Comparison of ENCODE assay signal across 8 cellular contexts in the genomic region with DNA sequence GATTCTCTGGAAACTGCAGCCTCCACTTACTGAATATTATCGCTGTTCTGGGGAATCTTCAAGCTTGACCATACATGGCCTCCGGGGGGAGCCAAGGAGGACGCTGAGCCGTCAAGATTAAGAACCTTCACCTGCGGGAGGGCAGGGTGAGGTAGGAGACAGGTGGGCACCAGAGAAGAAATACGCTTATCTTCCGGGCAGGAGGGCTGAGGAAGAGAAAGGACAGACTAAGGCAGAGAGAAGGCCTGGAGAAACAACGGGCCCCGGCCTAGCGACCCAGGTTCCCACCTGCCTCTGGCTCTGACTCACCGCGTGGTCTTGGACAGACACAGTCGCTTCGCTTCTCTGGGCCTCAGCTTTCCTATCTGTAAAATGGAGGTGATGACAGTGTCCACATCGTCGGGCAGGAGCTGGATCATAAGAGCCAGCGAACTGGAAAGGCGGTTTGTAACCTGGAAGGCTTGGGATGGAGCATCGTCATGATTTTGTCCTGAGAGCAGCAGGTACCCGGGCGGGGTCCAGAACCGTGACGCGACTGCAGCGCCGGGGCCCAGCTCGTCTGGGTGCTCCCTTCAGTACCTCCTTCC. TPM values are rescaled to one million over a fixed set of nuclear protein-coding genes. Genes with fewer than 3 reads are reported as not detected.
DNase-seq lines count a peak whose midpoint lies in the region; ATAC-seq and TF ChIP-seq lines count a peak whose summit lies in the region.

No MANE protein-coding gene starts in this region.

- H3K9me3 Mint-ChIP-seq in activated T-cell treated with anti-CD3 and anti-CD28 coated beads, Interleukin-2, amount 50 U/mL, for 24 hours, result no peaks in the 10 kb centered on the region

- no peaks in the 10 kb centered on the region for H3K27me3 ChIP-seq in BLaER1 treated with 17β-estradiol and CSF1 and Interleukin-3, amounts not matched to agents 10 nM and 100 nM
- no peaks in the 10 kb centered on the region for H3K27me3 ChIP-seq in ovary

- no peaks in the 10 kb centered on the region for H3K9me3 ChIP-seq in BLaER1 treated with 17β-estradiol and CSF1 and Interleukin-3, amounts not matched to agents 10 nM and 100 nM (replicated peaks in 1 of 11)
- no peaks in the 10 kb centered on the region for H3K9me3 ChIP-seq in ovary

- 1 to 2% (median 1%) methylated on average over 27 of the region's 27 CpGs for WGBS in ovary, 3 donors

- H3K9ac ChIP-seq in BLaER1 treated with 17β-estradiol and CSF1 and Interleukin-3, amounts not matched to agents 10 nM and 100 nM, result peak overlapping the region; percentile 78 to 92 (median 84)

- TF ChIP-seq CTCF in ovary (IDR thresholded peaks at IDR 0.05), result no peak

- H3K4me3 Mint-ChIP-seq in activated T-cell treated with anti-CD3 and anti-CD28 coated beads, Interleukin-2, amount 50 U/mL, for 24 hours, result peak overlapping the region; percentile 97

- H3K4me1 ChIP-seq in BLaER1 treated with 17β-estradiol and CSF1 and Interleukin-3, amounts not matched to agents 10 nM and 100 nM, result peaks cover 10 to 37% (median 24%) of the 10 kb centered on the region in 10 experiments
- peaks cover 7% of the 10 kb centered on the region for H3K4me1 ChIP-seq in ovary (ENCODE audit: insufficient read depth)

- H3K36me3 ChIP-seq in BLaER1 treated with 17β-estradiol and CSF1 and Interleukin-3, amounts not matched to agents 10 nM and 100 nM, result peaks cover 58 to 76% (median 71%) of the 10 kb centered on the region in 11 experiments
- no peaks in the 10 kb centered on the region for H3K36me3 ChIP-seq in ovary

- H4K20me1 ChIP-seq in BLaER1 treated with 17β-estradiol and CSF1 and Interleukin-3, amounts not matched to agents 10 nM and 100 nM, result peaks cover 0 to 45% (median 12%) of the 10 kb centered on the region in 11 experiments; a peak in 12 of 22 replicates

- intact Hi-C loops in ovary (cut with DNase I), result loop anchor here in 1 of 4 donors (10.0 kb wide), 2 partner anchors 254 to 384 kb away; a partner anchor contains a TSS

- peak; percentile 30 for DNase-seq in NCI-H748 treated with DMSO at 0.1 percent for 48 hours (lab: John Stamatoyannopoulos, UW)
- DNase-seq in activated T-cell treated with anti-CD3 and anti-CD28 coated beads, Interleukin-2, amount 50 U/mL, for 24 hours, result peak; percentile 70
- DNase-seq in fibroblast of peridontal ligament (ENCODE audit: extremely low read depth), result peak; percentile 40
- DNase-seq in ovary, result no peak
- no peak for DNase-seq in DMS153 (lab: John Stamatoyannopoulos, UW)

- H3K4me3 ChIP-seq in BLaER1 treated with 17β-estradiol and CSF1 and Interleukin-3, amounts not matched to agents 10 nM and 100 nM, result peak overlapping the region; percentile 78 to 98 (median 94)
- peak overlapping the region; percentile 97 for H3K4me3 ChIP-seq in ovary

- H3K4me1 Mint-ChIP-seq in activated T-cell treated with anti-CD3 and anti-CD28 coated beads, Interleukin-2, amount 50 U/mL, for 24 hours (ENCODE audit: low read depth), result peaks cover 49% of the 10 kb centered on the region

- peak overlapping the region; percentile 25 to 87 (median 81); a peak in 21 of 22 replicates for H3K27ac ChIP-seq in BLaER1 treated with 17β-estradiol and CSF1 and Interleukin-3, amounts not matched to agents 10 nM and 100 nM
- no peak overlapping the region for H3K27ac ChIP-seq in ovary

- peak; percentile 40 for ATAC-seq in GM18520 (IDR thresholded peaks at IDR 0.05; ENCODE audit: unreplicated experiment)
- peak; percentile 42 for ATAC-seq in HG03066 (IDR thresholded peaks at IDR 0.05; ENCODE audit: low read depth, unreplicated experiment)

- H3K4me2 ChIP-seq in BLaER1 treated with 17β-estradiol and CSF1 and Interleukin-3, amounts not matched to agents 10 nM and 100 nM, result peak overlapping the region; percentile 87 to 98 (median 92)

- no peaks in the 10 kb centered on the region for H3K27me3 Mint-ChIP-seq in activated T-cell treated with anti-CD3 and anti-CD28 coated beads, Interleukin-2, amount 50 U/mL, for 24 hours

- no peak for TF ChIP-seq POLR2A in ovary (IDR thresholded peaks at IDR 0.05)

- peak overlapping the region; percentile 96 for H3K27ac Mint-ChIP-seq in activated T-cell treated with anti-CD3 and anti-CD28 coated beads, Interleukin-2, amount 50 U/mL, for 24 hours

- H3K36me3 Mint-ChIP-seq in activated T-cell treated with anti-CD3 and anti-CD28 coated beads, Interleukin-2, amount 50 U/mL, for 24 hours (ENCODE audit: low read depth), result peaks cover 96% of the 10 kb centered on the region

- TF ChIP-seq EP300 in ovary (IDR thresholded peaks at IDR 0.05), result no peak

RNA-seq across cellular contexts. Expression of a gene that starts 0.7 kb away (rescaled TPM):
- total RNA-seq in ovary, result 10 to 100 TPM; 10.9 to 33.9 (median 24.0) TPM
- polyA plus RNA-seq in ovary, result 1 to 10 TPM; 7.0 to 8.2 TPM

RNA-seq across cellular contexts. Expression of a gene that starts 0.7 kb away (rescaled TPM):
- total RNA-seq in ovary, result 10 to 100 TPM; 14.7 to 45.2 (median 35.0) TPM
- 10 to 100 TPM; 31.5 to 34.4 TPM for polyA plus RNA-seq in ovary

RNA-seq across cellular contexts. Expression of a gene that starts 13.0 kb away (rescaled TPM):
- 10 to 100 TPM; 11.7 to 38.6 (median 25.7) TPM for total RNA-seq in ovary
- polyA plus RNA-seq in ovary, result 10 to 100 TPM; 26.5 to 45.9 TPM

RNA-seq across cellular contexts. Expression of a gene that starts 13.1 kb away (rescaled TPM):
- 10 to 100 TPM; 26.8 to 93.2 (median 39.1) TPM for total RNA-seq in ovary
- polyA plus RNA-seq in ovary, result 10 to 100 TPM; 28.7 to 38.5 TPM

RNA-seq across cellular contexts. Expression of a gene that starts 51.1 kb away (rescaled TPM):
- total RNA-seq in ovary, result 1 to 10 TPM in 3 of 7 donors, under 1 TPM in 4; 0.24 to 1.5 (median 0.91) TPM
- polyA plus RNA-seq in ovary, result under 1 TPM; 0.21 to 0.88 TPM

Comparison
In these comparisons a context has a peak if more than half of its experiments do, and no peak if none do; other contexts are left out.
1. H3K27ac ChIP-seq: peak in BLaER1 treated with 17β-estradiol and CSF1 and Interleukin-3, amounts not matched to agents 10 nM and 100 nM (11 of 11); none in ovary (0 of 2).
2. DNase-seq: peak in NCI-H748 treated with DMSO at 0.1 percent for 48 hours (single experiment), activated T-cell treated with anti-CD3 and anti-CD28 coated beads, Interleukin-2, amount 50 U/mL, for 24 hours (single experiment) and fibroblast of peridontal ligament (single experiment); none in ovary (0 of 5) and DMS153 (single experiment).